In the genomic region with DNA sequence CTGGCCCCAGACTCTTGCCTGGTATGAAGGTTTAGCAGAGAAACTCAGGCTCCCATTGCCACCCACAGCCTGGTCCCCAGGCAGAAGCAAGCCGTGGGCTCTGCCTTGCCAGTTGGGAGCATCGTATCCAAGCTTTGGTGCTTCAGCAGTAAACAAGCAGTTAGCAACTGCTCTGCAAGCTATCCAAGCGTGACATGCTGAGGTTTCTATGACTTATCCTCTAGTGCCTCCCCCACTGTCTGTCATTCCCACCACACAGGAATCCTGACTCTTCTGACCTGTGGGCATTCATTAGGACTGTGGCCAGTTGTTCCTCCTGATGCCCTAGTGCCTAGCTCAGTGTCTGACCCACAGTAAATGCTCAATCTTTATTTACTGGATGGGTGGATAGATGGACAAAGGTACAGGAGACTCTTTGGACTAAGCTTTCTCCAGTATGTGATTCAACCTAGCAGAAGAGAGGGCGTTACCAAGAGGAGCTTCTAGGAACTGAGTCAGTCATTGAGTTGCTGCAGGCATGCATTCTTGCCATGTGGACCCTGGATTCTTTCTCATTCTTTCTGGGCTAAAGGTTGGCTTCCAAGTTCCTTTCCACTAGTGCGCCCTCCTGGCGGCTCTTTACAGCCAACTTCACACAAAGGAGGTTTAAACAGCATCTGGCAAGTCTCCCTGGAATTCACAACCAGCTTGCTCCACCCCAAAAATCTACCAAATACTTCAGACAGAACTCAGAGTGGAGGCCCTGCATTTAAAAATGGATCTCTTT, we compare ENCODE assay signal across 1 cellular context.
TF ChIP-seq lines count a peak whose summit lies in the region.

No MANE protein-coding gene starts in this region.

TF ChIP-seq in GM12878, 131 proteins besides CTCF, POLR2A, EP300 and RAD21:
- no peak for TF ChIP-seq ZZZ3 (IDR thresholded peaks at IDR 0.05; ENCODE audit: control insufficient read depth, insufficient read length, low read depth)
- TF ChIP-seq HDAC6 (IDR thresholded peaks at IDR 0.05; ENCODE audit: unreplicated experiment) = no peak
- peak; percentile 28; the same call in 1 of the 2 replicates for TF ChIP-seq RUNX3 (IDR thresholded peaks at IDR 0.05; ENCODE audit: low read length)
- TF ChIP-seq MTA2 (IDR thresholded peaks at IDR 0.05; ENCODE audit: low read depth) = no peak
- no peak for TF ChIP-seq FOXM1 (IDR thresholded peaks at IDR 0.05; ENCODE audit: low read depth, low read length)
- no peak for TF ChIP-seq FOS (IDR thresholded peaks at IDR 0.05; ENCODE audit: borderline replicate concordance, extremely low read depth, insufficient read length)
- no peak for TF ChIP-seq KAT2A (conservative IDR thresholded peaks at IDR 0.05; ENCODE audit: control insufficient read depth, low read depth, low read length)
- TF ChIP-seq IKZF1 (conservative IDR thresholded peaks at IDR 0.05) = 0 out of 2 replicates have a peak, but pooled peaks have one; percentile 16
- no peak for TF ChIP-seq HDAC2 (IDR thresholded peaks at IDR 0.05)
- no peak for TF ChIP-seq TAF1 (IDR thresholded peaks at IDR 0.05; ENCODE audit: borderline replicate concordance, low read depth, low read length)
- no peak for TF ChIP-seq NFXL1 (IDR thresholded peaks at IDR 0.05; ENCODE audit: borderline replicate concordance)
- TF ChIP-seq, protein P1, sequence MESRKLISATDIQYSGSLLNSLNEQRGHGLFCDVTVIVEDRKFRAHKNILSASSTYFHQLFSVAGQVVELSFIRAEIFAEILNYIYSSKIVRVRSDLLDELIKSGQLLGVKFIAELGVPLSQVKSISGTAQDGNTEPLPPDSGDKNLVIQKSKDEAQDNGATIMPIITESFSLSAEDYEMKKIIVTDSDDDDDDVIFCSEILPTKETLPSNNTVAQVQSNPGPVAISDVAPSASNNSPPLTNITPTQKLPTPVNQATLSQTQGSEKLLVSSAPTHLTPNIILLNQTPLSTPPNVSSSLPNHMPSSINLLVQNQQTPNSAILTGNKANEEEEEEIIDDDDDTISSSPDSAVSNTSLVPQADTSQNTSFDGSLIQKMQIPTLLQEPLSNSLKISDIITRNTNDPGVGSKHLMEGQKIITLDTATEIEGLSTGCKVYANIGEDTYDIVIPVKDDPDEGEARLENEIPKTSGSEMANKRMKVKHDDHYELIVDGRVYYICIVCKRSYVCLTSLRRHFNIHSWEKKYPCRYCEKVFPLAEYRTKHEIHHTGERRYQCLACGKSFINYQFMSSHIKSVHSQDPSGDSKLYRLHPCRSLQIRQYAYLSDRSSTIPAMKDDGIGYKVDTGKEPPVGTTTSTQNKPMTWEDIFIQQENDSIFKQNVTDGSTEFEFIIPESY (IDR thresholded peaks at IDR 0.05) = no peak
- no peak for TF ChIP-seq KDM1A (IDR thresholded peaks at IDR 0.05; ENCODE audit: borderline replicate concordance)
- TF ChIP-seq STAT3 (IDR thresholded peaks at IDR 0.05; ENCODE audit: low read depth, low read length) = no peak
- no peak for TF ChIP-seq USF1 (IDR thresholded peaks at IDR 0.05; ENCODE audit: borderline replicate concordance, extremely low read length, insufficient read depth, low read depth, low read length)
- TF ChIP-seq, protein P2, sequence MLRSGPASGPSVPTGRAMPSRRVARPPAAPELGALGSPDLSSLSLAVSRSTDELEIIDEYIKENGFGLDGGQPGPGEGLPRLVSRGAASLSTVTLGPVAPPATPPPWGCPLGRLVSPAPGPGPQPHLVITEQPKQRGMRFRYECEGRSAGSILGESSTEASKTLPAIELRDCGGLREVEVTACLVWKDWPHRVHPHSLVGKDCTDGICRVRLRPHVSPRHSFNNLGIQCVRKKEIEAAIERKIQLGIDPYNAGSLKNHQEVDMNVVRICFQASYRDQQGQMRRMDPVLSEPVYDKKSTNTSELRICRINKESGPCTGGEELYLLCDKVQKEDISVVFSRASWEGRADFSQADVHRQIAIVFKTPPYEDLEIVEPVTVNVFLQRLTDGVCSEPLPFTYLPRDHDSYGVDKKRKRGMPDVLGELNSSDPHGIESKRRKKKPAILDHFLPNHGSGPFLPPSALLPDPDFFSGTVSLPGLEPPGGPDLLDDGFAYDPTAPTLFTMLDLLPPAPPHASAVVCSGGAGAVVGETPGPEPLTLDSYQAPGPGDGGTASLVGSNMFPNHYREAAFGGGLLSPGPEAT (IDR thresholded peaks at IDR 0.05; ENCODE audit: low read depth) = no peak
- no peak for TF ChIP-seq CHD4 (IDR thresholded peaks at IDR 0.05)
- TF ChIP-seq JUNB (IDR thresholded peaks at IDR 0.05) = no peak
- no peak for TF ChIP-seq HCFC1 (IDR thresholded peaks at IDR 0.05; ENCODE audit: low read length)
- no peak for TF ChIP-seq MYB (IDR thresholded peaks at IDR 0.05; ENCODE audit: borderline replicate concordance, low read depth, low read length)
- no peak for TF ChIP-seq SP1 (IDR thresholded peaks at IDR 0.05; ENCODE audit: low read depth, low read length)
- TF ChIP-seq PAX8 (IDR thresholded peaks at IDR 0.05) = no peak
- no peak for TF ChIP-seq SMAD5 (IDR thresholded peaks at IDR 0.05; ENCODE audit: low read depth)
- TF ChIP-seq IKZF2 (IDR thresholded peaks at IDR 0.05) = peak in 1 of 2 experiments; percentile 18; a peak in 1 of 4 replicates
- no peak for TF ChIP-seq ETV6 (conservative IDR thresholded peaks at IDR 0.05 in 1 of 2, IDR thresholded peaks at IDR 0.05 in 1 of 2; ENCODE audit: borderline replicate concordance in 1 of 2, low read depth in 1 of 2)
- no peak for TF ChIP-seq BHLHE40 (IDR thresholded peaks at IDR 0.05; ENCODE audit: borderline replicate concordance in 1 of 2, low read depth in 2 of 2, low read length in 1 of 2)
- TF ChIP-seq EED (IDR thresholded peaks at IDR 0.05; ENCODE audit: low read depth) = no peak
- TF ChIP-seq NR2C2 (IDR thresholded peaks at IDR 0.05; ENCODE audit: borderline replicate concordance, control insufficient read depth, insufficient read length, low read depth) = no peak
- peak; percentile 95 for TF ChIP-seq PAX5 (IDR thresholded peaks at IDR 0.05; ENCODE audit: borderline replicate concordance, low read depth, low read length)
- TF ChIP-seq EZH2 (IDR thresholded peaks at IDR 0.05; ENCODE audit: borderline replicate concordance, control insufficient read depth, low read depth, low read length) = no peak
- TF ChIP-seq, protein P3, sequence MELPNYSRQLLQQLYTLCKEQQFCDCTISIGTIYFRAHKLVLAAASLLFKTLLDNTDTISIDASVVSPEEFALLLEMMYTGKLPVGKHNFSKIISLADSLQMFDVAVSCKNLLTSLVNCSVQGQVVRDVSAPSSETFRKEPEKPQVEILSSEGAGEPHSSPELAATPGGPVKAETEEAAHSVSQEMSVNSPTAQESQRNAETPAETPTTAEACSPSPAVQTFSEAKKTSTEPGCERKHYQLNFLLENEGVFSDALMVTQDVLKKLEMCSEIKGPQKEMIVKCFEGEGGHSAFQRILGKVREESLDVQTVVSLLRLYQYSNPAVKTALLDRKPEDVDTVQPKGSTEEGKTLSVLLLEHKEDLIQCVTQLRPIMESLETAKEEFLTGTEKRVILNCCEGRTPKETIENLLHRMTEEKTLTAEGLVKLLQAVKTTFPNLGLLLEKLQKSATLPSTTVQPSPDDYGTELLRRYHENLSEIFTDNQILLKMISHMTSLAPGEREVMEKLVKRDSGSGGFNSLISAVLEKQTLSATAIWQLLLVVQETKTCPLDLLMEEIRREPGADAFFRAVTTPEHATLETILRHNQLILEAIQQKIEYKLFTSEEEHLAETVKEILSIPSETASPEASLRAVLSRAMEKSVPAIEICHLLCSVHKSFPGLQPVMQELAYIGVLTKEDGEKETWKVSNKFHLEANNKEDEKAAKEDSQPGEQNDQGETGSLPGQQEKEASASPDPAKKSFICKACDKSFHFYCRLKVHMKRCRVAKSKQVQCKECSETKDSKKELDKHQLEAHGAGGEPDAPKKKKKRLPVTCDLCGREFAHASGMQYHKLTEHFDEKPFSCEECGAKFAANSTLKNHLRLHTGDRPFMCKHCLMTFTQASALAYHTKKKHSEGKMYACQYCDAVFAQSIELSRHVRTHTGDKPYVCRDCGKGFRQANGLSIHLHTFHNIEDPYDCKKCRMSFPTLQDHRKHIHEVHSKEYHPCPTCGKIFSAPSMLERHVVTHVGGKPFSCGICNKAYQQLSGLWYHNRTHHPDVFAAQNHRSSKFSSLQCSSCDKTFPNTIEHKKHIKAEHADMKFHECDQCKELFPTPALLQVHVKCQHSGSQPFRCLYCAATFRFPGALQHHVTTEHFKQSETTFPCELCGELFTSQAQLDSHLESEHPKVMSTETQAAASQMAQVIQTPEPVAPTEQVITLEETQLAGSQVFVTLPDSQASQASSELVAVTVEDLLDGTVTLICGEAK (IDR thresholded peaks at IDR 0.05; ENCODE audit: borderline replicate concordance) = no peak
TF ChIP-seq in GM12878: peak in this region for 4.
